8 cellular contexts compared by ENCODE assay signal in genomic region chr10:80662429-80663211, GRCh38.
DNase-seq lines count a peak whose midpoint lies in the region; ATAC-seq, FAIRE-seq and TF ChIP-seq lines count a peak whose summit lies in the region.

No MANE protein-coding gene starts in this region.

- intact Hi-C loops in left ventricle myocardium inferior (cut with micrococcal nuclease): loop anchor here (10.0 kb wide), 1 partner anchor 262 kb away; no protein-coding TSS in a partner anchor
- intact Hi-C loops in psoas muscle (cut with DNase I): no loop called here

- peaks cover 12% of the 10 kb centered on the region for H3K4me1 Mint-ChIP-seq in GM23338

- no peaks in the 10 kb centered on the region for H3K79me2 ChIP-seq in GM23338 (replicated peaks; ENCODE audit: insufficient read depth)
- no peaks in the 10 kb centered on the region for H3K79me2 ChIP-seq in Loucy (ENCODE audit: insufficient read depth, low read length)

- H3K4me3 ChIP-seq in GM23338 (peak overlapping the region; percentile 45), Loucy (ENCODE audit: low read length, poor library complexity, severe bottlenecking) (peak overlapping the region; percentile 74), left ventricle myocardium inferior (peak overlapping the region; percentile 59), psoas muscle (peak overlapping the region; percentile 54)

- H3F3A ChIP-seq in GM23338 (replicated peaks; ENCODE audit: low read depth) (no peaks in the 10 kb centered on the region), Loucy (ENCODE audit: low read depth) (no peaks in the 10 kb centered on the region)

- peak; percentile 90 for ATAC-seq in GM23338
- peak; percentile 75 to 94 (median 87) for ATAC-seq in psoas muscle

- no peaks in the 10 kb centered on the region for H3K9me2 ChIP-seq in GM23338 (ENCODE audit: insufficient read depth)
- H3K9me2 ChIP-seq in Loucy (replicated peaks; ENCODE audit: low read depth, low read length): no peaks in the 10 kb centered on the region

- H3K36me3 ChIP-seq in ES-I3 (ENCODE audit: insufficient read depth, low read length) (no peaks in the 10 kb centered on the region), GM23338 (ENCODE audit: insufficient read depth) (no peaks in the 10 kb centered on the region), Loucy (ENCODE audit: insufficient read depth, low read length) (no peaks in the 10 kb centered on the region), left ventricle myocardium inferior (no peaks in the 10 kb centered on the region), psoas muscle (ENCODE audit: insufficient read depth in 1 of 2, low read depth in 1 of 2) (no peaks in the 10 kb centered on the region)

- H3K4me2 ChIP-seq in GM23338 (peak overlapping the region; percentile 65), Loucy (ENCODE audit: low read depth, low read length, poor library complexity, severe bottlenecking) (peak overlapping the region; percentile 100)

- H3K9ac ChIP-seq in ES-I3 (ENCODE audit: low read depth, low read length) (peak overlapping the region; percentile 41), Loucy (ENCODE audit: low read depth, low read length, poor library complexity, severe bottlenecking) (peak overlapping the region; percentile 68)

- H3K27me3 Mint-ChIP-seq in GM23338 (ENCODE audit: insufficient read depth, low read depth, poor library complexity): peaks cover 15% of the 10 kb centered on the region

- WGBS in psoas muscle, 3 donors: 7 to 8% (median 8%) methylated on average over 19 of the region's 19 CpGs

- H3K4me3 Mint-ChIP-seq in GM23338: peak overlapping the region; percentile 70

- H4K20me1 ChIP-seq in GM23338 (replicated peaks; ENCODE audit: insufficient read depth) (no peaks in the 10 kb centered on the region), Loucy (ENCODE audit: insufficient read depth, low read length, poor library complexity, severe bottlenecking) (no peaks in the 10 kb centered on the region)

- H3K9me3 Mint-ChIP-seq in GM23338: no peaks in the 10 kb centered on the region

- H3K27ac Mint-ChIP-seq in GM23338: peak overlapping the region; percentile 69; the same call in 1 of the 2 replicates

- no peaks in the 10 kb centered on the region for H3K36me3 Mint-ChIP-seq in GM23338 (ENCODE audit: low read depth)

- peak; percentile 30 for FAIRE-seq in urothelium cell line (lab: Jason Lieb, UNC)

- TF ChIP-seq CTCF in GM23338 (conservative IDR thresholded peaks at IDR 0.05; ENCODE audit: low read depth in 2 of 2) (peak; percentile 91 to 93), Loucy (conservative IDR thresholded peaks at IDR 0.05; ENCODE audit: low read length) (peak; percentile 86), left ventricle myocardium inferior (IDR thresholded peaks at IDR 0.05; ENCODE audit: borderline replicate concordance) (peak; percentile 88), psoas muscle (IDR thresholded peaks at IDR 0.05) (peak; percentile 87)

- DNase-seq in GM23338 (ENCODE audit: low spot score): peak; percentile 91
- DNase-seq in SW480 (ENCODE audit: low spot score): peak; percentile 48
- peak; percentile 74 for DNase-seq in amniotic epithelial cell (ENCODE audit: low read depth)
- peak; percentile 83 for DNase-seq in left ventricle myocardium inferior
- DNase-seq in psoas muscle: peak; percentile 77 to 86
- peak; percentile 87 for DNase-seq in urothelium cell line (ENCODE audit: low spot score)

- H3K27me3 ChIP-seq in GM23338 (ENCODE audit: insufficient read depth): no peaks in the 10 kb centered on the region
- no peaks in the 10 kb centered on the region for H3K27me3 ChIP-seq in Loucy (ENCODE audit: insufficient read depth, low read length, poor library complexity, severe bottlenecking)
- H3K27me3 ChIP-seq in left ventricle myocardium inferior (ENCODE audit: low read depth): peaks cover 10% of the 10 kb centered on the region
- H3K27me3 ChIP-seq in psoas muscle (ENCODE audit: insufficient read depth in 3 of 3, low read length in 2 of 3): no peaks in the 10 kb centered on the region

- 0 out of 2 replicates have a peak, but pooled peaks cover 4% of the 10 kb centered on the region for H3K4me1 ChIP-seq in ES-I3 (ENCODE audit: insufficient read depth, low read length)
- peaks cover 16% of the 10 kb centered on the region for H3K4me1 ChIP-seq in GM23338 (ENCODE audit: insufficient read depth)
- H3K4me1 ChIP-seq in Loucy (ENCODE audit: insufficient read depth, low read length, poor library complexity, severe bottlenecking): peaks cover 4% of the 10 kb centered on the region
- H3K4me1 ChIP-seq in left ventricle myocardium inferior: peaks cover 16% of the 10 kb centered on the region
- peaks cover 3% of the 10 kb centered on the region for H3K4me1 ChIP-seq in psoas muscle

- H3K27ac ChIP-seq in GM23338 (ENCODE audit: low read depth) (peak overlapping the region; percentile 34; the same call in 1 of the 2 replicates), left ventricle myocardium inferior (replicated peaks) (peak overlapping the region; percentile 86), psoas muscle (peak overlapping the region; percentile 56)

- H2AFZ ChIP-seq in GM23338 (peak overlapping the region; percentile 85; the same call in 1 of the 2 replicates), Loucy (ENCODE audit: low read length) (peak overlapping the region; percentile 97)

- no peaks in the 10 kb centered on the region for H3K9me3 ChIP-seq in ES-I3 (ENCODE audit: control insufficient read depth, insufficient read depth, low read length)
- H3K9me3 ChIP-seq in Loucy (ENCODE audit: insufficient read depth, low read depth, low read length): no peaks in the 10 kb centered on the region
- no peaks in the 10 kb centered on the region for H3K9me3 ChIP-seq in left ventricle myocardium inferior (replicated peaks)
- H3K9me3 ChIP-seq in psoas muscle: no peaks in the 10 kb centered on the region

TF ChIP-seq in GM23338, 12 proteins besides CTCF, POLR2A, EP300 and RAD21:
- TF ChIP-seq ETS1 (IDR thresholded peaks at IDR 0.05) (0 out of 2 replicates have a peak, but pooled peaks have one; percentile 15), EZH2 (IDR thresholded peaks at IDR 0.05; ENCODE audit: low read depth, unreplicated experiment) (no peak), NANOG (IDR thresholded peaks at IDR 0.05; ENCODE audit: borderline replicate concordance) (no peak), ZNF331 (CRISPR knock-in tag; IDR thresholded peaks at IDR 0.05; ENCODE audit: low read depth) (no peak), REST (IDR thresholded peaks at IDR 0.05; ENCODE audit: unreplicated experiment) (no peak), JUNB (IDR thresholded peaks at IDR 0.05; ENCODE audit: unreplicated experiment) (no peak)

Comparison
In these comparisons a context has a peak if more than half of its experiments do, and no peak if none do; other contexts are left out.
1. Peak in every context shown above with its lines: DNase-seq, ATAC-seq, H3K4me3 ChIP-seq and H3K27ac ChIP-seq.
2. H3K27ac ChIP-seq: peak in every context shown above with its lines; median percentile 86 in left ventricle myocardium inferior; 56 in psoas muscle; 34 in GM23338.